8 cellular contexts compared by ENCODE assay signal in the genomic region with DNA sequence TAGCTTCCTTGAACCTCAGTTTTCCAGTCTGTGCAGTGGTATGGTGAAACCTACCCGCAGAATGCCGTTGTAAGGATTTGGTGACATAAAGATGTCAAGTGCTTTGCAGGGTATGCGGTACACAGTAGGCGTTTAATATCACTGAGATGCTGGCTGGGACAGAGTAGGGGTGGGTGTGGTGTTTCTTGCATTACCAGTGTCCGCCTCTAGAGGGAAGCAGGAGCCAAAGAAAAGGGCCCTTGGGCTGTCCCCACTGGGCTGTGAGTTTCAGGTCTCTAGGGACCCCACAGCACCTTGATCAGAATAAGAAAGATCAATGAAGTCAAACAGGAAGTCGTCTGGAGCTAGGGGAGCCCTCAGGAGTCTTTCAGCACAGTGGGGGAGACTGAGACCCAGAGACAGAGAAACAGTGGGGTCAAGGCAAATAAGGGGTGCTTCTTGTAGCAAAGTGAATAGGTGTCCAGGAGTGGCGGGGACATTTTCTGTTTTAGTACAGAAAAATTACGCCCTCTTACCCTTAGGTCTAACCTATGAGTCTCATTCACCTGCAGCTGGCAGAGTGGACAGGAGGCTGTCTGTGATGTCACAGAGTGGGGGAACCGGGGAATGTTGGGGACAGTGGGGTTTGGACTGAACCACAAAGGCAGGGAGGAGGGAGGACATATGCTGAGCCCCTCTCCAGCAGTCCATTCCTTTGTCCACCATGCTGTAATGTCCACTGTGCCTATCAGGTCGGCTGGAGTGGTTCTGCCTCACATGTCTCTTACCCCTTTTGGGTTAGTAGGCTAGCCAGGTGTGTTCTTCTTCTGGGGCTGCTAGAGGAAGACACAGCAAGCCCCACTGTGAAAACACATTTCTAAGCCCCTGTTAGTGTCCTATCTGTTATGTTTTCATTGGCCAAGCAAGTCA. TPM values are rescaled to one million over a fixed set of nuclear protein-coding genes. Genes with fewer than 3 reads are reported as not detected.
DNase-seq lines count a peak whose midpoint lies in the region; ATAC-seq and TF ChIP-seq lines count a peak whose summit lies in the region.

No MANE protein-coding gene starts in this region.

- no peak overlapping the region for H3K27ac Mint-ChIP-seq in activated naive CD4-positive, alpha-beta T cell treated with anti-CD3 and anti-CD28 coated beads, Interleukin-2, amount 50 U/mL, for 72 hours

- H3K27me3 ChIP-seq in spleen (replicated peaks in 1 of 7): peaks cover 0 to 9% (median 0%) of the 10 kb centered on the region in 7 donors

- WGBS in spleen, 5 donors: 34 to 47% (median 43%) methylated on average over 9 to 10 of the region's 10 CpGs

- no peaks in the 10 kb centered on the region for H3K9me3 Mint-ChIP-seq in activated naive CD4-positive, alpha-beta T cell treated with anti-CD3 and anti-CD28 coated beads, Interleukin-2, amount 50 U/mL, for 72 hours

- TF ChIP-seq POLR2A in spleen (IDR thresholded peaks at IDR 0.05): no peak

- in situ Hi-C loops in SK-MEL-5 (cut with HindIII; ENCODE audit: low pct_unique_long_range_greater_than_20kb, low sequenced_read_pairs): no loop called here

- no peaks in the 10 kb centered on the region for H3K9me3 ChIP-seq in spleen

- peak; percentile 90 for TF ChIP-seq CTCF in AG09319 (IDR thresholded peaks at IDR 0.05; ENCODE audit: low read depth, low read length)
- TF ChIP-seq CTCF in spleen (IDR thresholded peaks at IDR 0.05 in 8 of 11, conservative IDR thresholded peaks at IDR 0.05 in 3 of 11): peak; percentile 48 to 86 (median 80)

- no peak overlapping the region for H3K4me3 ChIP-seq in spleen

- DNase-seq in AG09319 (ENCODE audit: extremely low read depth, low read depth): no peak
- peak; percentile 61 for DNase-seq in SK-MEL-5 (ENCODE audit: low read depth, low spot score)
- DNase-seq in activated naive CD4-positive, alpha-beta T cell treated with anti-CD3 and anti-CD28 coated beads, Interleukin-2, amount 50 U/mL, for 72 hours (ENCODE audit: low spot score in 2 of 2): peak in 1 of 2 donors; percentile 79
- no peak for DNase-seq in left ventricle myocardium superior
- no peak for DNase-seq in spleen

- peaks cover 0 to 7% (median 0%) of the 10 kb centered on the region in 6 donors for H3K36me3 ChIP-seq in spleen

- H3K36me3 Mint-ChIP-seq in activated naive CD4-positive, alpha-beta T cell treated with anti-CD3 and anti-CD28 coated beads, Interleukin-2, amount 50 U/mL, for 72 hours: no peaks in the 10 kb centered on the region

- no peak overlapping the region for H3K27ac ChIP-seq in spleen

- peaks cover 0 to 8% (median 0%) of the 10 kb centered on the region in 6 donors for H3K4me1 ChIP-seq in spleen

- intact Hi-C loops in left ventricle myocardium superior (cut with micrococcal nuclease): loop anchor here (5.0 kb wide), 1 partner anchor 350 kb away; no protein-coding TSS in a partner anchor
- intact Hi-C loops in spleen (cut with DNase I; ENCODE audit: low total_unique reads): no loop called here

- ATAC-seq in GM18517 (IDR thresholded peaks at IDR 0.05; ENCODE audit: unreplicated experiment) (peak; percentile 55), HG03378 (IDR thresholded peaks at IDR 0.05; ENCODE audit: unreplicated experiment) (peak; percentile 66), left ventricle myocardium superior (peak; percentile 69), GM19395 (IDR thresholded peaks at IDR 0.05; ENCODE audit: unreplicated experiment) (no peak)
- peak; percentile 88 to 90 for ATAC-seq in activated naive CD4-positive, alpha-beta T cell treated with anti-CD3 and anti-CD28 coated beads, Interleukin-2, amount 50 U/mL, for 72 hours

RNA-seq across cellular contexts. Expression of a gene that starts 4.7 kb away (rescaled TPM):
- not detected in 2 replicates for total RNA-seq in SK-MEL-5 (2014; rRNA removed; shearing (Covaris generic))
- not detected in 2 replicates for polyA plus RNA-seq in SK-MEL-5 (2015; cell fraction: cytosol; rRNA removed)
- not detected in 2 replicates for polyA plus RNA-seq in SK-MEL-5 (2015; cell fraction: nucleus; rRNA removed)
- not detected for total RNA-seq in activated naive CD4-positive, alpha-beta T cell treated with anti-CD3 and anti-CD28 coated beads, Interleukin-2, amount 50 U/mL, for 72 hours
- total RNA-seq in left ventricle myocardium superior: not detected
- not detected for total RNA-seq in spleen
- polyA plus RNA-seq in spleen: not detected

RNA-seq across cellular contexts. Expression of a gene that starts 19.7 kb away (rescaled TPM):
- not detected in 2 replicates for total RNA-seq in SK-MEL-5 (2014; rRNA removed; shearing (Covaris generic))
- polyA plus RNA-seq in SK-MEL-5 (2015; cell fraction: cytosol; rRNA removed): not detected in 2 replicates
- not detected in 2 replicates for polyA plus RNA-seq in SK-MEL-5 (2015; cell fraction: nucleus; rRNA removed)
- not detected for total RNA-seq in activated naive CD4-positive, alpha-beta T cell treated with anti-CD3 and anti-CD28 coated beads, Interleukin-2, amount 50 U/mL, for 72 hours
- total RNA-seq in left ventricle myocardium superior (not detected), spleen (not detected)
- not detected for polyA plus RNA-seq in spleen

RNA-seq across cellular contexts. Expression of a gene that starts 51.2 kb away (rescaled TPM):
- total RNA-seq in SK-MEL-5 (2014; rRNA removed; shearing (Covaris generic)): 43.2 and 46.8 TPM in 2 replicates
- 73.8 and 103 TPM in 2 replicates for polyA plus RNA-seq in SK-MEL-5 (2015; cell fraction: cytosol; rRNA removed)
- polyA plus RNA-seq in SK-MEL-5 (2015; cell fraction: nucleus; rRNA removed): 58.3 and 69.8 TPM in 2 replicates
- 10 to 100 TPM; 20.4 to 31.4 TPM for total RNA-seq in activated naive CD4-positive, alpha-beta T cell treated with anti-CD3 and anti-CD28 coated beads, Interleukin-2, amount 50 U/mL, for 72 hours
- total RNA-seq in left ventricle myocardium superior (4.0 TPM), spleen (10 to 100 TPM; 24.2 to 51.6 (median 38.4) TPM)
- 10 to 100 TPM in 1 of 3 donors, 1 to 10 TPM in 2; 8.5 to 12.9 (median 9.6) TPM for polyA plus RNA-seq in spleen
